9 cellular contexts compared by ENCODE assay signal in the genomic region with DNA sequence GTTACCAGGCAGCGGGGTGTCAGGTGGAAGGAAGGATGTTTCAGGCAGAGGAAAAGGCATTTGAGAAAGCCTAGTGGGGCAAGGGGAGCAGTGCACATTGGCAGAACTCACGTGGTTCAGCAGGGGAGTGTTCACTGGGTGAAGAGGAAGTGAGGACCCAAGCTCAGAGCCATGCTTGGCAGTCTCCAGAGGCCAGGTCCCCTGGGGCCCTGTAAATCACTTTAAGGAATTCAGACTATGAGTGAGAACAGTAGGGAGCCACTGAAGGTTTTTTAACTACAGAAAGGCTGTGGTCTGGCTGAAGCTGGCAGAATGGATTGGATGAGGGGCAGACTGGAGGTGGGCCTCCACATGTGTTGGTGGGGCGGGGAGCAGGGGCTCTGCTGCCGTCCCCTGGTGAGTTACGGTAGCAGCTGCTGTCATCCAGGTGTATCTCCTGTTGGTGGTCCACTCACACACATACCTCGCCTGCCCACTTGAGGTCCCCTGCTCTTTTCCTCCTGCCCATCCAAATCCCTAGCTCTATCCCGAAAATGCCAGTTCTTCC. TPM values are rescaled to one million over a fixed set of nuclear protein-coding genes. Genes with fewer than 3 reads are reported as not detected.
A peak's percentile ranks its signal among the peaks of the same experiment; 100 is the strongest.
DNase-seq lines count a peak whose midpoint lies in the region; ATAC-seq and TF ChIP-seq lines count a peak whose summit lies in the region.
"Had no signal": no experiment of that assay in that cellular context is flagged by ENCODE, and none has a peak within 500 bp of the region (broad histone marks: within the 10 kb centered on the region; RNA-seq: fewer than 3 reads in every experiment).

No MANE protein-coding gene starts in this region.

- no peak overlapping the region for H2AFZ ChIP-seq in GM23248

- peaks cover 90% of the 10 kb centered on the region for H3K79me2 ChIP-seq in GM23248 (ENCODE audit: insufficient read depth)

- H3K9me3 ChIP-seq in GM23248 (ENCODE audit: low read depth) (no peaks in the 10 kb centered on the region), KOPT-K1 (ENCODE audit: insufficient read depth, low read length, poor library complexity, severe bottlenecking) (no peaks in the 10 kb centered on the region), lower lobe of right lung (no peaks in the 10 kb centered on the region)

- no peak overlapping the region for H3K4me3 Mint-ChIP-seq in activated CD4-positive, alpha-beta memory T cell treated with anti-CD3 and anti-CD28 coated beads for 36 hours

- no peak overlapping the region for H3K9ac ChIP-seq in GM23248

- H3K4me2 ChIP-seq in GM23248 (ENCODE audit: unreplicated experiment) = no peak overlapping the region

- TF ChIP-seq CTCF in lower lobe of right lung (IDR thresholded peaks at IDR 0.05) = peak; percentile 9

- POLR2A ChIA-PET in activated CD4-positive, alpha-beta memory T cell treated with anti-CD3 and anti-CD28 coated beads for 36 hours (lab: Charles Lee) = interaction anchor here (0.8 to 1.4 kb wide), 2 partner anchors 15 to 206 kb away, joined by 3 to 4 read pairs; a partner anchor contains a TSS

- peak overlapping the region; percentile 42 for H3K27ac Mint-ChIP-seq in activated CD4-positive, alpha-beta memory T cell treated with anti-CD3 and anti-CD28 coated beads for 36 hours

- intact Hi-C loops in activated CD4-positive, alpha-beta memory T cell treated with anti-CD3 and anti-CD28 coated beads for 36 hours (cut with micrococcal nuclease) = no loop called here
- intact Hi-C loops in lower lobe of right lung (cut with DNase I) = no loop called here
- intact Hi-C loops in left ventricle myocardium superior (cut with micrococcal nuclease) = no loop called here

- H3K4me1 Mint-ChIP-seq in activated CD4-positive, alpha-beta memory T cell treated with anti-CD3 and anti-CD28 coated beads for 36 hours (ENCODE audit: low read depth) = peaks cover 56% of the 10 kb centered on the region

- no peaks in the 10 kb centered on the region for H3K36me3 Mint-ChIP-seq in activated CD4-positive, alpha-beta memory T cell treated with anti-CD3 and anti-CD28 coated beads for 36 hours

- CTCF ChIA-PET in activated CD4-positive, alpha-beta memory T cell treated with anti-CD3 and anti-CD28 coated beads for 36 hours (lab: Charles Lee) = interaction anchor here (0.5 to 7.8 kb wide), 3 partner anchors 15 to 848 kb away, joined by 3 to 62 read pairs (median 4); a partner anchor contains a TSS

- no peaks in the 10 kb centered on the region for H3K9me3 Mint-ChIP-seq in activated CD4-positive, alpha-beta memory T cell treated with anti-CD3 and anti-CD28 coated beads for 36 hours

- no peak overlapping the region for H3K27ac ChIP-seq in GM23248
- peak overlapping the region; percentile 32 for H3K27ac ChIP-seq in KOPT-K1 (ENCODE audit: low read depth, low read length, poor library complexity, severe bottlenecking)
- no peak overlapping the region for H3K27ac ChIP-seq in lower lobe of right lung

- H3K27me3 ChIP-seq in GM23248 (replicated peaks; ENCODE audit: insufficient read depth) (no peaks in the 10 kb centered on the region), lower lobe of right lung (ENCODE audit: low read depth) (no peaks in the 10 kb centered on the region)

- DNase-seq in GM23248 = peak; percentile 26
- DNase-seq in activated CD4-positive, alpha-beta memory T cell treated with anti-CD3 and anti-CD28 coated beads for 36 hours = peak; percentile 69
- no peak for DNase-seq in lower lobe of right lung
- no peak for DNase-seq in HCEC 1CT
- no peak for DNase-seq in SK-N-DZ (ENCODE audit: low spot score)
- no peak for DNase-seq in left ventricle myocardium superior

- in situ Hi-C loops in GM23248 (cut with MboI) = no loop called here

- H3K27me3 Mint-ChIP-seq in activated CD4-positive, alpha-beta memory T cell treated with anti-CD3 and anti-CD28 coated beads for 36 hours = no peaks in the 10 kb centered on the region

- H3K4me1 ChIP-seq in GM23248 (ENCODE audit: insufficient read depth) (peaks cover 39% of the 10 kb centered on the region), lower lobe of right lung (peaks cover 61% of the 10 kb centered on the region)

- H3K36me3 ChIP-seq in GM23248 (ENCODE audit: low read depth) (no peaks in the 10 kb centered on the region), KOPT-K1 (ENCODE audit: insufficient read depth, low read length) (no peaks in the 10 kb centered on the region), lower lobe of right lung (no peaks in the 10 kb centered on the region)

- no peaks in the 10 kb centered on the region for H3K9me2 ChIP-seq in GM23248 (ENCODE audit: insufficient read depth)

- no peak overlapping the region for H3K4me3 ChIP-seq in GM23248
- H3K4me3 ChIP-seq in lower lobe of right lung = no peak overlapping the region
- H3K4me3 ChIP-seq: lung had no signal

- 77 to 87% methylated on average over 5 to 7 of the region's 7 CpGs for WGBS in GM23248 (ENCODE audit: low coverage in 1 of 2, low lambda C conversion rate in 2 of 2, missing lambda C conversion rate in 2 of 2), 2 experiments

- ATAC-seq in GM18498 (IDR thresholded peaks at IDR 0.05; ENCODE audit: unreplicated experiment) (peak; percentile 75), lower lobe of right lung (peak in 1 of 2 donors; percentile 55), left ventricle myocardium superior (no peak)

- H3F3A ChIP-seq in GM23248 (ENCODE audit: insufficient read depth) = no peaks in the 10 kb centered on the region

- no peaks in the 10 kb centered on the region for H4K20me1 ChIP-seq in GM23248 (ENCODE audit: insufficient read depth)

RNA-seq across cellular contexts. Expression of a gene that starts 5.1 kb away (rescaled TPM):
- total RNA-seq in GM23248 (2014; rRNA removed; shearing (Covaris generic)) = 12.9 and 21.4 TPM in 2 replicates
- 12.7 and 13.2 TPM in 2 replicates for polyA plus RNA-seq in GM23248 (2016; fragmentation: Nextera tagmentation; extraction: Ambion mirVana)
- total RNA-seq in activated CD4-positive, alpha-beta memory T cell treated with anti-CD3 and anti-CD28 coated beads for 36 hours = 10 to 100 TPM; 25.5 to 26.7 TPM
- total RNA-seq in lower lobe of right lung (34.6 TPM), left ventricle myocardium superior (20.6 TPM)
- polyA plus RNA-seq in SK-N-DZ (2014; cell fraction: cytosol; rRNA removed) = 7.4 and 10.1 TPM in 2 replicates
- polyA plus RNA-seq in SK-N-DZ (2014; cell fraction: nucleus; rRNA removed) = 7.2 and 9.7 TPM in 2 replicates

RNA-seq across cellular contexts. Expression of a gene that starts 7.2 kb away (rescaled TPM):
- 101 and 105 TPM in 2 replicates for total RNA-seq in GM23248 (2014; rRNA removed; shearing (Covaris generic))
- polyA plus RNA-seq in GM23248 (2016; fragmentation: Nextera tagmentation; extraction: Ambion mirVana) = 41.8 and 42.1 TPM in 2 replicates
- total RNA-seq in activated CD4-positive, alpha-beta memory T cell treated with anti-CD3 and anti-CD28 coated beads for 36 hours = 10 to 100 TPM; 35.1 to 38.2 TPM
- total RNA-seq in lower lobe of right lung = 29.9 TPM
- polyA plus RNA-seq in SK-N-DZ (2014; cell fraction: cytosol; rRNA removed) = 44.3 and 52.6 TPM in 2 replicates
- 34.4 and 41.2 TPM in 2 replicates for polyA plus RNA-seq in SK-N-DZ (2014; cell fraction: nucleus; rRNA removed)
- 124 TPM for total RNA-seq in left ventricle myocardium superior

Comparison
In these comparisons a context has a peak if more than half of its experiments do, and no peak if none do; other contexts are left out.
1. DNase-seq: peak in GM23248 (single experiment) and activated CD4-positive, alpha-beta memory T cell treated with anti-CD3 and anti-CD28 coated beads for 36 hours (single experiment); none in lower lobe of right lung (single experiment), HCEC 1CT (single experiment), SK-N-DZ (single experiment) and left ventricle myocardium superior (single experiment).